In the genomic region with DNA sequence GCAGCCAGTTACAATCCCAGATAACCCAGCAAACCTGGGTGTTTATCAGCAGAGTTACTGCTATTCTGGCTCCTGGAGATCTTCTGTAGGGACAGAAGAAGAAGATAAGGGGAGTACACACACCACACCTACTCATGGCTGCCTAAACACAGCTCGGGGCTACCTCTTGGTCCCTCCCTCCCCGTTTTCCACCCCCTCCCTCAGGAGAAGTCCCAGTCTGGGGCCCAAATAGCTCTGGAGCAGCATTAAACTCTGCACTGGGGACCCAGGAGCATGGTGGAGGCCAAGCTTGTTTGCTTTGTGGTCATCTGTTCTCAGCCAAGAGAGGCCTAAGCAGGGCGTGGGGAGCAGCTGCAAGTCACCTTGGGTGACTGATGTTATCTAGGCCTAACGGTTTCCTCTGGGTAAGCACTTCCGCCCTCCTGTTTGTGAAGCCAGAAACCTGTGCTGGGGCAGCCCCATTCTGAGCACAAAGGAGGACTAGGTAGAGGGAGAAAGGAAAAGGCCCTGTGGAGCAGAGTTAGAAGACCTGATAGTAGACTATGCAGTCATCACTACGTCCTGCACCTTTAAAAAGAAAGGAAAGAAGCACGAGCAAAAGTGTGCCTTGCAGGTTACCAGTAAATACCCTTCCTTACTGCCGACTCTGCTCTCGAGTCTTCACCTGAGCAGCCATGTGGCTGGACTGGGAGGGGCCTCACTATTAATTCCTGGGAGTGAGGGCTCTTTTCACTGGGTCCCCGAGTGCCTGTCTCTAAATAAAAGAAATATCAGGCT, we compare ENCODE assay signal across 1 cellular context.
TF ChIP-seq lines count a peak whose summit lies in the region.

No MANE protein-coding gene starts in this region.

TF ChIP-seq in H1, 55 proteins besides CTCF, POLR2A, EP300 and RAD21:
- TF ChIP-seq KDM1A (IDR thresholded peaks at IDR 0.05; ENCODE audit: borderline replicate concordance, low read length) (no peak), SIN3A (conservative IDR thresholded peaks at IDR 0.05 in 1 of 2, IDR thresholded peaks at IDR 0.05 in 1 of 2; ENCODE audit: low read depth in 1 of 2, low read length in 2 of 2) (no peak), CREB1 (IDR thresholded peaks at IDR 0.05) (no peak), NANOG (IDR thresholded peaks at IDR 0.05; ENCODE audit: insufficient read depth, low read depth, low read length, poor library complexity, severe bottlenecking) (no peak), RNF2 (IDR thresholded peaks at IDR 0.05; ENCODE audit: borderline replicate concordance, low read depth, low read length, missing control alignments, poor library complexity, severe bottlenecking) (no peak), POU5F1 (IDR thresholded peaks at IDR 0.05; ENCODE audit: low read depth, low read length) (no peak), ATF3 (IDR thresholded peaks at IDR 0.05; ENCODE audit: insufficient read depth, low read depth, low read length) (no peak), TEAD4 (IDR thresholded peaks at IDR 0.05; ENCODE audit: low read depth, low read length) (no peak), MAFK (IDR thresholded peaks at IDR 0.05; ENCODE audit: low read depth, low read length) (no peak), JUND (IDR thresholded peaks at IDR 0.05; ENCODE audit: low read length) (no peak), CHD1 (IDR thresholded peaks at IDR 0.05; ENCODE audit: low read depth, low read length) (no peak), ZNF274 (IDR thresholded peaks at IDR 0.05; ENCODE audit: borderline replicate concordance, extremely low read depth, low read length) (no peak), ASH2L (IDR thresholded peaks at IDR 0.05; ENCODE audit: low read length) (no peak), NRF1 (IDR thresholded peaks at IDR 0.05; ENCODE audit: low read depth, low read length) (no peak)
TF ChIP-seq in H1: peak in this region for 0.
